ENCODE assay signal across 36 cellular contexts in genomic region chr1:36638268-36638667, GRCh38.
A peak's percentile ranks its signal among the peaks of the same experiment; 100 is the strongest.
DNase-seq lines count a peak whose midpoint lies in the region; ATAC-seq and TF ChIP-seq lines count a peak whose summit lies in the region.
"Had no signal": no experiment of that assay in that cellular context is flagged by ENCODE, and none has a peak within 500 bp of the region (broad histone marks: within the 10 kb centered on the region; RNA-seq: fewer than 3 reads in every experiment).

No MANE protein-coding gene starts in this region.

- H3K79me2 ChIP-seq in osteoblast (ENCODE audit: insufficient read depth, low read length) = no peaks in the 10 kb centered on the region

- H3K4me1 ChIP-seq in osteoblast (ENCODE audit: insufficient read depth, low read length) = no peaks in the 10 kb centered on the region
- H3K4me1 ChIP-seq: Caco-2, foreskin keratinocyte, heart left ventricle, lower lobe of right lung, psoas muscle, tibial nerve had no signal

- H3K27ac ChIP-seq in osteoblast (ENCODE audit: low read depth, low read length) = no peak overlapping the region
- H3K27ac ChIP-seq: C4-2B, cardiac muscle cell, coronary artery, foreskin keratinocyte, heart left ventricle, lower lobe of right lung, PC-9, psoas muscle, tibial nerve had no signal

- H3K36me3 ChIP-seq in osteoblast (ENCODE audit: insufficient read depth, low read length) = no peaks in the 10 kb centered on the region
- H3K36me3 ChIP-seq: cardiac muscle cell, heart left ventricle, lower lobe of right lung, tibial nerve had no signal

- no peak overlapping the region for H3K4me3 Mint-ChIP-seq in effector memory CD8-positive, alpha-beta T cell
- no peak overlapping the region for H3K4me3 Mint-ChIP-seq in activated CD4-positive, alpha-beta T cell treated with anti-CD3 and anti-CD28 coated beads, Interleukin-2, amount 10 ng/mL, durations not matched to agents 24 days and 14 days
- H3K4me3 Mint-ChIP-seq: activated CD4-positive, alpha-beta memory T cell treated with anti-CD3 and anti-CD28 coated beads, Interleukin-2, amount 10 ng/mL, durations not matched to agents 7 days and 5 days; activated naive CD4-positive, alpha-beta T cell treated with anti-CD3 and anti-CD28 coated beads for 36 hours; naive thymus-derived CD4-positive, alpha-beta T cell had no signal

- no peak overlapping the region for H3K4me2 ChIP-seq in osteoblast (ENCODE audit: insufficient read depth, low read length)
- H3K4me2 ChIP-seq: PC-9 had no signal

- no peaks in the 10 kb centered on the region for H3K9me3 Mint-ChIP-seq in effector memory CD8-positive, alpha-beta T cell
- no peaks in the 10 kb centered on the region for H3K9me3 Mint-ChIP-seq in activated CD4-positive, alpha-beta T cell treated with anti-CD3 and anti-CD28 coated beads, Interleukin-2, amount 10 ng/mL, durations not matched to agents 24 days and 14 days
- H3K9me3 Mint-ChIP-seq: activated CD4-positive, alpha-beta memory T cell treated with anti-CD3 and anti-CD28 coated beads, Interleukin-2, amount 10 ng/mL, durations not matched to agents 7 days and 5 days; activated naive CD4-positive, alpha-beta T cell treated with anti-CD3 and anti-CD28 coated beads for 36 hours had no signal

- no peaks in the 10 kb centered on the region for H3K9me3 ChIP-seq in osteoblast (ENCODE audit: low read depth, low read length)
- H3K9me3 ChIP-seq: Caco-2, heart left ventricle, lower lobe of right lung, psoas muscle, tibial nerve had no signal

- no peak overlapping the region for H3K27ac Mint-ChIP-seq in effector memory CD8-positive, alpha-beta T cell
- no peak overlapping the region for H3K27ac Mint-ChIP-seq in activated CD4-positive, alpha-beta T cell treated with anti-CD3 and anti-CD28 coated beads, Interleukin-2, amount 10 ng/mL, durations not matched to agents 24 days and 14 days
- H3K27ac Mint-ChIP-seq: activated CD4-positive, alpha-beta memory T cell treated with anti-CD3 and anti-CD28 coated beads, Interleukin-2, amount 10 ng/mL, durations not matched to agents 7 days and 5 days; activated naive CD4-positive, alpha-beta T cell treated with anti-CD3 and anti-CD28 coated beads for 36 hours; naive thymus-derived CD4-positive, alpha-beta T cell had no signal

- intact Hi-C loops in activated CD4-positive, alpha-beta T cell treated with anti-CD3 and anti-CD28 coated beads, Interleukin-2, amount 10 ng/mL, durations not matched to agents 24 days and 14 days (cut with micrococcal nuclease) = no loop called here

- no peak for TF ChIP-seq CTCF in osteoblast (IDR thresholded peaks at IDR 0.05; ENCODE audit: extremely low read depth, low read depth, low read length)

- DNase-seq in Daoy (ENCODE audit: low read depth) (peak; percentile 52), NCI-H226 (peak; percentile 41), fibroblast of peridontal ligament (ENCODE audit: extremely low read depth) (peak; percentile 5), osteoblast (ENCODE audit: insufficient read length, low spot score, missing footprints) (peak; percentile 83), NCI-H82 (lab: John Stamatoyannopoulos, UW) (no peak)
- no peak for DNase-seq in effector memory CD8-positive, alpha-beta T cell
- no peak for DNase-seq in activated T-cell treated with anti-CD3 and anti-CD28 coated beads, Interleukin-2, amount 50 U/mL, for 48 hours
- DNase-seq in activated CD4-positive, alpha-beta T cell treated with anti-CD3 and anti-CD28 coated beads, Interleukin-2, amount 10 ng/mL, durations not matched to agents 24 days and 14 days = no peak
- DNase-seq: activated CD4-positive, alpha-beta memory T cell treated with anti-CD3 and anti-CD28 coated beads, Interleukin-2, amount 10 ng/mL, durations not matched to agents 7 days and 5 days; activated CD8-positive, alpha-beta memory T cell treated with anti-CD3 and anti-CD28 coated beads, Interleukin-2, amount 50 U/mL, for 48 hours; activated naive CD4-positive, alpha-beta T cell treated with anti-CD3 and anti-CD28 coated beads for 36 hours; amniotic stem cell; Caco-2; effector CD8-positive, alpha-beta T cell; heart left ventricle; KG1; lower lobe of right lung; MM.1S; naive thymus-derived CD4-positive, alpha-beta T cell; NCI-H1105 treated with DMSO at 0.1 percent for 48 hours; NCI-H1930; NCI-H2171 treated with DMSO at 0.1 percent for 48 hours; NCI-H510A treated with DMSO at 0.1 percent for 48 hours; nucleus accumbens; PC-9; psoas muscle; stimulated activated CD4-positive, alpha-beta T cell treated with anti-CD3 and anti-CD28 coated beads, Interleukin-4, amount 100 ng/mL, for 24 hours; T-helper 2 cell had no signal

- no peaks in the 10 kb centered on the region for H3K36me3 Mint-ChIP-seq in effector memory CD8-positive, alpha-beta T cell (ENCODE audit: insufficient read depth)
- H3K36me3 Mint-ChIP-seq in activated CD4-positive, alpha-beta T cell treated with anti-CD3 and anti-CD28 coated beads, Interleukin-2, amount 10 ng/mL, durations not matched to agents 24 days and 14 days (ENCODE audit: low read depth) = no peaks in the 10 kb centered on the region
- H3K36me3 Mint-ChIP-seq: naive thymus-derived CD4-positive, alpha-beta T cell had no signal

- H3K4me3 ChIP-seq in osteoblast (ENCODE audit: insufficient read depth, low read length) = no peak overlapping the region
- H3K4me3 ChIP-seq: cardiac muscle cell, coronary artery, heart left ventricle, lower lobe of right lung, PC-9, psoas muscle, tibial nerve had no signal

- peaks cover 0 to 4% of the 10 kb centered on the region in 2 donors for H3K4me1 Mint-ChIP-seq in effector memory CD8-positive, alpha-beta T cell (ENCODE audit: low read depth in 2 of 2)
- H3K4me1 Mint-ChIP-seq in activated CD4-positive, alpha-beta T cell treated with anti-CD3 and anti-CD28 coated beads, Interleukin-2, amount 10 ng/mL, durations not matched to agents 24 days and 14 days = no peaks in the 10 kb centered on the region
- H3K4me1 Mint-ChIP-seq: activated CD4-positive, alpha-beta memory T cell treated with anti-CD3 and anti-CD28 coated beads, Interleukin-2, amount 10 ng/mL, durations not matched to agents 7 days and 5 days; naive thymus-derived CD4-positive, alpha-beta T cell had no signal

- no peaks in the 10 kb centered on the region for H3K27me3 ChIP-seq in osteoblast (ENCODE audit: insufficient read depth, low read length)
- H3K27me3 ChIP-seq: cardiac muscle cell, foreskin keratinocyte, tibial nerve had no signal

- H2AFZ ChIP-seq in osteoblast (ENCODE audit: low read length) = no peak overlapping the region
- H2AFZ ChIP-seq: PC-9 had no signal

- H4K20me1 ChIP-seq in osteoblast (ENCODE audit: insufficient read depth, low read length) = no peaks in the 10 kb centered on the region

- H3K27me3 Mint-ChIP-seq in effector memory CD8-positive, alpha-beta T cell = peaks cover 27 to 42% of the 10 kb centered on the region in 2 donors
- H3K27me3 Mint-ChIP-seq in activated CD4-positive, alpha-beta T cell treated with anti-CD3 and anti-CD28 coated beads, Interleukin-2, amount 10 ng/mL, durations not matched to agents 24 days and 14 days = peaks cover 6% of the 10 kb centered on the region

- ATAC-seq in effector memory CD8-positive, alpha-beta T cell (replicated peaks) = no peak
- ATAC-seq: activated CD4-positive, CD25-positive, alpha-beta regulatory T cell treated with anti-CD3 and anti-CD28 coated beads, Interleukin-2, amount 50 U/mL, for 24 hours; foreskin keratinocyte; heart left ventricle; lower lobe of right lung; naive thymus-derived CD4-positive, alpha-beta T cell; psoas muscle; Right ventricle myocardium inferior; sciatic nerve had no signal

Comparison
In these comparisons a context has a peak if more than half of its experiments do, and no peak if none do; other contexts are left out.
1. DNase-seq: peak in Daoy (single experiment), NCI-H226 (single experiment), fibroblast of peridontal ligament (single experiment) and osteoblast (single experiment); none in NCI-H82 (single experiment), effector memory CD8-positive, alpha-beta T cell (0 of 3), activated T-cell treated with anti-CD3 and anti-CD28 coated beads, Interleukin-2, amount 50 U/mL, for 48 hours (0 of 2) and activated CD4-positive, alpha-beta T cell treated with anti-CD3 and anti-CD28 coated beads, Interleukin-2, amount 10 ng/mL, durations not matched to agents 24 days and 14 days (single experiment).